In genomic region chr6:157514659-157515496, GRCh38 we compare ENCODE assay signal across 11 cellular contexts.
DNase-seq lines count a peak whose midpoint lies in the region; ATAC-seq and TF ChIP-seq lines count a peak whose summit lies in the region.
"Had no signal": no experiment of that assay in that cellular context is flagged by ENCODE, and none has a peak within 500 bp of the region (broad histone marks: within the 10 kb centered on the region; RNA-seq: fewer than 3 reads in every experiment).

No MANE protein-coding gene starts in this region.

- no peak for TF ChIP-seq POLR2A in breast epithelium (IDR thresholded peaks at IDR 0.05)

- no peaks in the 10 kb centered on the region for H3K27me3 ChIP-seq in breast epithelium
- H3K27me3 ChIP-seq in upper lobe of right lung: no peaks in the 10 kb centered on the region

- no peaks in the 10 kb centered on the region for H3K36me3 Mint-ChIP-seq in MCF 10A (ENCODE audit: insufficient read depth, unreplicated experiment)

- H3K36me3 ChIP-seq in breast epithelium: no peaks in the 10 kb centered on the region
- no peaks in the 10 kb centered on the region for H3K36me3 ChIP-seq in upper lobe of right lung

- H3K4me3 ChIP-seq in breast epithelium (no peak overlapping the region), upper lobe of right lung (no peak overlapping the region)

- H3K27ac ChIP-seq in breast epithelium: no peak overlapping the region
- H3K27ac ChIP-seq in upper lobe of right lung: no peak overlapping the region
- H3K27ac ChIP-seq: C4-2B had no signal

- no TSS peak for BruUV-seq in MCF 10A (replicated peaks; lab: Mats Ljungman, UMichigan)

- DNase-seq in MCF 10A (ENCODE audit: unreplicated experiment) (peak; percentile 66), breast epithelium (ENCODE audit: low spot score in 2 of 2) (no peak), SW 1271 (lab: John Stamatoyannopoulos, UW) (peak; percentile 36 to 59), glomerular visceral epithelial cell (ENCODE audit: extremely low spot score) (peak; percentile 84), upper lobe of right lung (no peak), SK-N-DZ (ENCODE audit: low spot score) (no peak), NCI-H510A treated with DMSO at 0.1 percent for 48 hours (lab: John Stamatoyannopoulos, UW) (no peak)
- DNase-seq: activated naive CD4-positive, alpha-beta T cell; kidney had no signal

- H3K27me3 Mint-ChIP-seq in MCF 10A (ENCODE audit: insufficient read depth, unreplicated experiment): no peaks in the 10 kb centered on the region

- H3K4me3 Mint-ChIP-seq in MCF 10A (ENCODE audit: unreplicated experiment): no peak overlapping the region

- POLR2A ChIA-PET in MCF 10A (lab: Yijun Ruan, JAX): no interaction called here

- H3K27ac Mint-ChIP-seq in MCF 10A (ENCODE audit: low read depth, unreplicated experiment): no peak overlapping the region

- CTCF ChIA-PET in MCF 10A (lab: Yijun Ruan, JAX): interaction anchor here (0.7 kb wide), 1 partner anchor 241 kb away, joined by 3 read pairs; no protein-coding TSS in a partner anchor

- ATAC-seq in upper lobe of right lung (peak; percentile 56), HG03469 (IDR thresholded peaks at IDR 0.05; ENCODE audit: unreplicated experiment) (no peak)

- H3K9me3 ChIP-seq in breast epithelium (no peaks in the 10 kb centered on the region), upper lobe of right lung (no peaks in the 10 kb centered on the region)

- H3K4me1 Mint-ChIP-seq in MCF 10A (ENCODE audit: insufficient read depth, unreplicated experiment): peaks cover 8% of the 10 kb centered on the region

- intact Hi-C loops in MCF 10A (cut with micrococcal nuclease) (no loop called here), breast epithelium (cut with DNase I; ENCODE audit: low total_unique reads) (no loop called here), upper lobe of right lung (cut with DNase I) (no loop called here)

- TF ChIP-seq CTCF in MCF 10A (IDR thresholded peaks at IDR 0.05; ENCODE audit: unreplicated experiment): no peak
- TF ChIP-seq CTCF in breast epithelium (IDR thresholded peaks at IDR 0.05): no peak
- TF ChIP-seq CTCF in upper lobe of right lung (IDR thresholded peaks at IDR 0.05): no peak

- H3K4me1 ChIP-seq in breast epithelium (no peaks in the 10 kb centered on the region), upper lobe of right lung (no peaks in the 10 kb centered on the region)

- no peaks in the 10 kb centered on the region for H3K9me3 Mint-ChIP-seq in MCF 10A (ENCODE audit: unreplicated experiment)

Comparison
In these comparisons a context has a peak if more than half of its experiments do, and no peak if none do; other contexts are left out.
1. DNase-seq: peak in MCF 10A (single experiment), SW 1271 (2 of 2) and glomerular visceral epithelial cell (single experiment); none in breast epithelium (0 of 2), upper lobe of right lung (single experiment), SK-N-DZ (single experiment) and NCI-H510A treated with DMSO at 0.1 percent for 48 hours (single experiment).